Comparison of ENCODE assay signal across 8 cellular contexts in the genomic region with DNA sequence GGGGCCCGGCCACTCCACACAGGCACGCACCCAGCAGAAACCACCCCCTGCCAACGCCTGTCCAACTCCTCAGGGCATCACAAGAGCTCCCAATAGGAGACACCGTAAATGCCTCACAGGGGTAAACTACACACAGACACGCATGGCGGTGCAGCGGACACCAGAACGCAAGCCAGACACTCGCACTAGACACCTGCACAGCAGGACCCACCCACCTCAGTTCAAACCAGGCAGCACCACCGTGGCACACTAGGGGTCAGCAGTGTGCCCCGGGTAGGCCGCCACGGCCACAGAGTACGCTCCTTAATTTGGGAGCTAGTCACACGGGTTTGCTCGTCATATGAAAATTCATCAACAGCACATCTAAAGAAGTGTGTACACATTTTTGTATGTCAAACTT. TPM values are rescaled to one million over a fixed set of nuclear protein-coding genes. Genes with fewer than 3 reads are reported as not detected.
A peak's percentile ranks its signal among the peaks of the same experiment; 100 is the strongest.
DNase-seq lines count a peak whose midpoint lies in the region; ATAC-seq, FAIRE-seq and TF ChIP-seq lines count a peak whose summit lies in the region.

No MANE protein-coding gene starts in this region.

- TF ChIP-seq POLR2A in GM12892 (IDR thresholded peaks at IDR 0.05; ENCODE audit: low read depth, low read length) (no peak), erythroblast (IDR thresholded peaks at IDR 0.05; ENCODE audit: low read length) (no peak)

- DNase-seq in ACHN (peak; percentile 41), GM12892 (ENCODE audit: insufficient read length) (peak; percentile 80), NCI-H748 (lab: John Stamatoyannopoulos, UW; ENCODE audit: unreplicated experiment) (peak; percentile 60), erythroblast (lab: John Stamatoyannopoulos, UW) (peak; percentile 50 to 64), substantia nigra (lab: John Stamatoyannopoulos, UW) (peak in 27 of 49 donors; percentile 6 to 57 (median 21))
- peak; percentile 35 for DNase-seq in activated CD8-positive, alpha-beta memory T cell treated with anti-CD3 and anti-CD28 coated beads, Interleukin-2, amount 50 U/mL, for 24 hours (ENCODE audit: extremely low read depth)

- H3K27me3 Mint-ChIP-seq in nephron (ENCODE audit: low read depth): no peaks in the 10 kb centered on the region

- H3K4me1 Mint-ChIP-seq in nephron: peaks cover 31% of the 10 kb centered on the region

- FAIRE-seq in GM12892 (lab: Jason Lieb, UNC): peak; percentile 87

- H3K9me3 Mint-ChIP-seq in nephron: no peaks in the 10 kb centered on the region

- peak overlapping the region in 1 of 3 experiments; percentile 61 for H3K27ac Mint-ChIP-seq in nephron

- H3K36me3 Mint-ChIP-seq in nephron (ENCODE audit: low read depth): peaks cover 19% of the 10 kb centered on the region

- H3K4me3 Mint-ChIP-seq in nephron: peak overlapping the region in 2 of 3 experiments; percentile 45 to 54

- H3K27ac ChIP-seq in substantia nigra (ENCODE audit: low read depth, low read length, poor library complexity, severe bottlenecking): no peak overlapping the region

- no peak for ATAC-seq in GM21515 (IDR thresholded peaks at IDR 0.05; ENCODE audit: unreplicated experiment)

- in situ Hi-C loops in ACHN (cut with HindIII; ENCODE audit: low pct_ligation_motif_present, low pct_unique_long_range_greater_than_20kb, low sequenced_read_pairs): no loop called here

- TF ChIP-seq CTCF in nephron (IDR thresholded peaks at IDR 0.05; ENCODE audit: unreplicated experiment in 3 of 3): peak; percentile 53 to 69 (median 65)

RNA-seq across cellular contexts. Expression of a gene that starts 3.4 kb away (rescaled TPM):
- 20.1 TPM for polyA plus RNA-seq in GM12892 (2012; ENCODE audit: missing spikeins)

RNA-seq across cellular contexts. Expression of a gene that starts 52.5 kb away (rescaled TPM):
- 156 TPM for polyA plus RNA-seq in GM12892 (2012; ENCODE audit: missing spikeins)

RNA-seq across cellular contexts. Expression of a gene that starts 52.8 kb away (rescaled TPM):
- polyA plus RNA-seq in GM12892 (2012; ENCODE audit: missing spikeins): 9.7 TPM

Comparison
In these comparisons a context has a peak if more than half of its experiments do, and no peak if none do; other contexts are left out.
1. DNase-seq: peak in every context shown above with its lines; median percentile 80 in GM12892; 60 in NCI-H748; 57 in erythroblast; 41 in ACHN; 35 in activated CD8-positive, alpha-beta memory T cell treated with anti-CD3 and anti-CD28 coated beads, Interleukin-2, amount 50 U/mL, for 24 hours; 21 in substantia nigra.